Comparison of ENCODE assay signal across 8 cellular contexts in genomic region chr11:43311791-43312607, GRCh38. TPM values are rescaled to one million over a fixed set of nuclear protein-coding genes. Genes with fewer than 3 reads are reported as not detected.
DNase-seq lines count a peak whose midpoint lies in the region; ATAC-seq and TF ChIP-seq lines count a peak whose summit lies in the region.

Gene API5, plus strand, starts transcription at chr11:43311996. Its CDS starts 132 bp downstream, at chr11:43312128.

- peak within 1 kb of the TSS; percentile 92 for H3K27ac Mint-ChIP-seq in activated naive CD8-positive, alpha-beta T cell treated with anti-CD3 and anti-CD28 coated beads, Interleukin-2, amount 10 ng/mL, durations not matched to agents 7 days and 5 days

- peaks cover 3% of the 10 kb centered on the region; the same call in 1 of the 2 replicates for H3K36me3 ChIP-seq in SU-DHL-6 (ENCODE audit: low read length)
- H3K36me3 ChIP-seq in ovary: no peaks in the 10 kb centered on the region
- no peaks in the 10 kb centered on the region for H3K36me3 ChIP-seq in thyroid gland

- ATAC-seq in HG02759 (IDR thresholded peaks at IDR 0.05; ENCODE audit: unreplicated experiment): peak; percentile 99
- ATAC-seq in activated naive CD8-positive, alpha-beta T cell treated with anti-CD3 and anti-CD28 coated beads, Interleukin-2, amount 10 ng/mL, durations not matched to agents 7 days and 5 days (ENCODE audit: low read depth): peak; percentile 94
- ATAC-seq in Right ventricle myocardium inferior: peak; percentile 100

- TF ChIP-seq CTCF in GM12873 (IDR thresholded peaks at IDR 0.05; ENCODE audit: insufficient read depth, low read depth, low read length, missing control alignments) (peak; percentile 79), SU-DHL-6 (IDR thresholded peaks at IDR 0.05; ENCODE audit: insufficient read depth, low read length, poor library complexity, severe bottlenecking) (peak; percentile 58), ovary (IDR thresholded peaks at IDR 0.05) (peak; percentile 60 to 75 (median 72)), thyroid gland (IDR thresholded peaks at IDR 0.05) (peak; percentile 29 to 94 (median 73))

- 0 out of 2 replicates have a peak, but pooled peaks cover 4% of the 10 kb centered on the region for H3F3A ChIP-seq in SU-DHL-6 (ENCODE audit: insufficient read depth)

- H3K4me3 ChIP-seq in SU-DHL-6 (ENCODE audit: insufficient read depth, low read length, poor library complexity, severe bottlenecking) (peak within 1 kb of the TSS; percentile 62), ovary (peak within 1 kb of the TSS; percentile 91), thyroid gland (replicated peaks in 1 of 3) (peak within 1 kb of the TSS; percentile 32 to 70 (median 37))

- WGBS in ovary, 3 donors: 0 to 1% (median 0%) methylated on average over 60 of the region's 60 CpGs
- WGBS in thyroid gland, 2 donors: 0% methylated on average over 19 to 23 of the region's 60 CpGs

- H3K4me1 Mint-ChIP-seq in activated naive CD8-positive, alpha-beta T cell treated with anti-CD3 and anti-CD28 coated beads, Interleukin-2, amount 10 ng/mL, durations not matched to agents 7 days and 5 days: peaks cover 39% of the 10 kb centered on the region

- peak within 1 kb of the TSS; percentile 72 for H3K9ac ChIP-seq in SU-DHL-6 (ENCODE audit: low read length)

- POLR2A ChIA-PET in activated naive CD8-positive, alpha-beta T cell treated with anti-CD3 and anti-CD28 coated beads, Interleukin-2, amount 10 ng/mL, durations not matched to agents 7 days and 5 days (lab: Charles Lee): interaction anchor here (0.5 to 3.5 kb wide), 5 partner anchors 23 to 107 kb away, joined by 3 to 52 read pairs (median 3); partner anchors contain the start of gene TTC17

- peaks cover 8% of the 10 kb centered on the region for H3K36me3 Mint-ChIP-seq in activated naive CD8-positive, alpha-beta T cell treated with anti-CD3 and anti-CD28 coated beads, Interleukin-2, amount 10 ng/mL, durations not matched to agents 7 days and 5 days

- DNase-seq in NCI-H128 (lab: John Stamatoyannopoulos, UW; ENCODE audit: unreplicated experiment) (peak; percentile 91), Right ventricle myocardium inferior (ENCODE audit: missing footprints) (peak; percentile 98), ovary (peak; percentile 82 to 91 (median 86)), thyroid gland (peak; percentile 88 to 93)
- DNase-seq in activated naive CD8-positive, alpha-beta T cell treated with anti-CD3 and anti-CD28 coated beads, Interleukin-2, amount 10 ng/mL, durations not matched to agents 7 days and 5 days: peak; percentile 90

- no peak for TF ChIP-seq EP300 in ovary (IDR thresholded peaks at IDR 0.05)

- peak within 1 kb of the TSS; percentile 99 for H3K4me3 Mint-ChIP-seq in activated naive CD8-positive, alpha-beta T cell treated with anti-CD3 and anti-CD28 coated beads, Interleukin-2, amount 10 ng/mL, durations not matched to agents 7 days and 5 days

- H3K27ac ChIP-seq in SU-DHL-6 (ENCODE audit: low read depth, low read length): peak within 1 kb of the TSS; percentile 2
- H3K27ac ChIP-seq in ovary: peak within 1 kb of the TSS; percentile 74 to 81
- H3K27ac ChIP-seq in thyroid gland: peak within 1 kb of the TSS; percentile 10 to 74 (median 67)

- intact Hi-C loops in Right ventricle myocardium inferior (cut with DNase I) (loop anchor here (5.0 kb wide), 1 partner anchor 330 kb away; no protein-coding TSS in a partner anchor), ovary (cut with DNase I) (no loop called here), thyroid gland (cut with DNase I) (loop anchor here (10.0 kb wide), 1 partner anchor 103 kb away; no protein-coding TSS in a partner anchor)

- no peak for TF ChIP-seq POLR2A in ovary (IDR thresholded peaks at IDR 0.05)
- peak in 1 of 2 donors; percentile 74 for TF ChIP-seq POLR2A in thyroid gland (IDR thresholded peaks at IDR 0.05)

- peak within 1 kb of the TSS; percentile 99 for H2AFZ ChIP-seq in SU-DHL-6 (ENCODE audit: low read depth, low read length, severe bottlenecking)

- peaks cover 23% of the 10 kb centered on the region for H4K20me1 ChIP-seq in SU-DHL-6 (ENCODE audit: low read depth, low read length)

- no peaks in the 10 kb centered on the region for H3K27me3 Mint-ChIP-seq in activated naive CD8-positive, alpha-beta T cell treated with anti-CD3 and anti-CD28 coated beads, Interleukin-2, amount 10 ng/mL, durations not matched to agents 7 days and 5 days

- no peaks in the 10 kb centered on the region for H3K9me3 Mint-ChIP-seq in activated naive CD8-positive, alpha-beta T cell treated with anti-CD3 and anti-CD28 coated beads, Interleukin-2, amount 10 ng/mL, durations not matched to agents 7 days and 5 days

- no peaks in the 10 kb centered on the region for H3K9me2 ChIP-seq in SU-DHL-6 (replicated peaks; ENCODE audit: insufficient read depth, low read length)

- H3K9me3 ChIP-seq in SU-DHL-6 (ENCODE audit: insufficient read depth, low read length) (no peaks in the 10 kb centered on the region), ovary (no peaks in the 10 kb centered on the region), thyroid gland (no peaks in the 10 kb centered on the region)

- H3K27me3 ChIP-seq in SU-DHL-6 (ENCODE audit: low read length): no peaks in the 10 kb centered on the region
- no peaks in the 10 kb centered on the region for H3K27me3 ChIP-seq in ovary
- H3K27me3 ChIP-seq in thyroid gland: no peaks in the 10 kb centered on the region

- H3K4me2 ChIP-seq in SU-DHL-6 (ENCODE audit: low read depth, low read length, poor library complexity, severe bottlenecking): peak within 1 kb of the TSS; percentile 88

- peaks cover 51% of the 10 kb centered on the region for H3K79me2 ChIP-seq in SU-DHL-6 (ENCODE audit: insufficient read depth, low read length)

- H3K4me1 ChIP-seq in ovary (ENCODE audit: insufficient read depth) (peaks cover 8% of the 10 kb centered on the region), thyroid gland (peaks cover 14 to 20% of the 10 kb centered on the region in 2 donors)

RNA-seq across cellular contexts. Expression of gene API5, which starts in this region (rescaled TPM):
- 100 to 1,000 TPM; 101 TPM for total RNA-seq in activated naive CD8-positive, alpha-beta T cell treated with anti-CD3 and anti-CD28 coated beads, Interleukin-2, amount 10 ng/mL, durations not matched to agents 7 days and 5 days
- total RNA-seq in Right ventricle myocardium inferior (38.2 TPM), ovary (10 to 100 TPM; 42.7 to 82.9 (median 68.9) TPM), thyroid gland (100 to 1,000 TPM in 3 of 4 donors, 10 to 100 TPM in 1; 83.2 to 257 (median 143) TPM)
- 10 to 100 TPM; 29.9 to 83.2 TPM for polyA plus RNA-seq in ovary

Comparison
In these comparisons a context has a peak if more than half of its experiments do, and no peak if none do; other contexts are left out.
1. Peak in every context shown above with its lines: DNase-seq, ATAC-seq, H3K4me3 ChIP-seq and H3K27ac ChIP-seq.
2. H3K27ac ChIP-seq: peak in every context shown above with its lines; median percentile 78 in ovary; 67 in thyroid gland; 2 in SU-DHL-6.
3. H3K4me3 ChIP-seq: peak in every context shown above with its lines; median percentile 91 in ovary; 62 in SU-DHL-6; 37 in thyroid gland.
4. intact Hi-C loops: an anchor here in Right ventricle myocardium inferior (5.0 kb wide) and thyroid gland (10.0 kb wide); none called in ovary.